8 cellular contexts compared by ENCODE assay signal in the genomic region with DNA sequence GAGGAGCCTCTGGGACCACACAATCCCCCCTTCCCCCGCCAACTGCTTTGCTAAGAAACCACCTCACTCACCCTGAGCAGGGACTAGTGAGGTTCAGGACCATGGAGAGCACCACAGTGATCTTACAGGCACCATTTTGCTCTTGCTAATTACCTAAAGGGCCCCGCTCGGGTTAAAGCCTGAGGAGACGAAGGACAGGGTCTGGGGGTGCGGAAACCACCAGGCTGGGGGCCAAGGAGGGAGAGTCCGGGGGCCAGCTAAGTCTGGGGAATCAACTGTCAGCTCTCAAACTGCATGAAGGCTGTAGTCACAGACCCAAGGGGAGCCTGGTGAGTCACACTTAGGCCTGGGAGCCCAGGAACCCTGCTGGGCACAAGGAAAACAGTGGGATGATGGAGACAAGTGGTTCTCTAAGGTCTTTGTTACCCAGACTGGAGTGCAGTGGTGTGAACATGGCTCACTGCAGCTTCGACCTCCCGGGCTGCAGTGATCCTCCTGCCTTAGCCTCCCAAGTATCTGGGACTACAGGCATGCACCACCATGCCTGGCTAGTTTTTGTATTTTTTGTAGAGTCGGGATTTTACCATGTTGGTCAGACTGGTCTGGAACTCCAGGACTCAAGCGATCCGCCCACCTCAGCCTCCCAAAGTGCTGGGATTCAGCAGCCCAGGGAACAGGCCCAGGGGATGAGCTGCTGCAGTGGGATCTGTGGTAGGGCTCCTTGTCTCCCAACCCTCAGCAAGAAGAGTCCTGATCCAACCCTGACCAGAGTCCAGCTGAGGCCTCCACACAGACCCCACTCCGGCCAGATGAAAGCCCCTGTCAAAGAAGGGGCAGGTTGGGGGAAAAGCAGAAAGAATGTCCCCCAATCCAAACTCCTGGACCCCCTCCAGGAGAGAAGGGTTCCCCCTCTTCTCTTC.
DNase-seq lines count a peak whose midpoint lies in the region; ATAC-seq and FAIRE-seq lines count a peak whose summit lies in the region.

No MANE protein-coding gene starts in this region.

- peak; percentile 73 for DNase-seq in EH (ENCODE audit: low read depth)
- DNase-seq in KG1 (lab: John Stamatoyannopoulos, UW): peak; percentile 45
- DNase-seq in activated CD8-positive, alpha-beta memory T cell treated with anti-CD3 and anti-CD28 coated beads, Interleukin-2, amount 50 U/mL, for 4 hours: peak; percentile 26
- peak; percentile 42 to 57 for DNase-seq in frontal cortex (ENCODE audit: low spot score in 2 of 2)
- peak; percentile 30 for DNase-seq in stimulated activated CD4-positive, alpha-beta T cell treated with anti-CD3 and anti-CD28 coated beads, Interleukin-2, amount 100 ng/mL, for 48 hours
- DNase-seq in middle frontal gyrus (ENCODE audit: extremely low spot score, low spot score): no peak

- ATAC-seq in GM19395 (IDR thresholded peaks at IDR 0.05; ENCODE audit: unreplicated experiment): no peak
- ATAC-seq in GM21529 (IDR thresholded peaks at IDR 0.05; ENCODE audit: unreplicated experiment): no peak

- FAIRE-seq in frontal cortex (lab: Jason Lieb, UNC): no peak
